ENCODE assay signal across 1 cellular context in the genomic region with DNA sequence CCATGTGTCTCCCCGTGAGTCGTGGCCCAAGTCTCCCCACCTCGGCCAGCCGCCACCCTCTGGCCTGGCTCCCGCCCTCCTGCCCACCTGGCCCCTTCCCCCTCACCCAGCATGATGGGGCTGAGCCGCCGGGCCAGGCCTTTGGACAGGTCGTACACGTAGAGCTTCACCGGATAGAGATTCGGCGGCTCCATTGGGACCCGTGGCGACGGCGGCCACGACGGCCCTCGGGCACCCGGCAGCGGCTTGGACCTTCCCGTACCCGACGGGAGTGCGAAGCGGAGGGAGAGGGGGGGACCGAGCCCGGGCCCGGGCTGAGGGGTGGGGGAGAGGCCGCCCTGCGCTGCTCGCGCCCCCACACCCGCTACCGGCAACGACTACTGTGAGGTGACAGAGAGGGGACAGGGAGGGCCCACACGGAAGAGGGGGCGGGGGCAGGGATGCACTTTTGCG.
A peak's percentile ranks its signal among the peaks of the same experiment; 100 is the strongest.
TF ChIP-seq lines count a peak whose summit lies in the region.

TSS of gene DESI1 (minus strand) at position 398 of the 453 bp plus-strand sequence. CDS start at position 194, 204 bp downstream.

TF ChIP-seq in HepG2, 621 proteins besides CTCF, POLR2A, EP300 and RAD21 (continued from another document and continues in another):
- TF ChIP-seq, protein P1, sequence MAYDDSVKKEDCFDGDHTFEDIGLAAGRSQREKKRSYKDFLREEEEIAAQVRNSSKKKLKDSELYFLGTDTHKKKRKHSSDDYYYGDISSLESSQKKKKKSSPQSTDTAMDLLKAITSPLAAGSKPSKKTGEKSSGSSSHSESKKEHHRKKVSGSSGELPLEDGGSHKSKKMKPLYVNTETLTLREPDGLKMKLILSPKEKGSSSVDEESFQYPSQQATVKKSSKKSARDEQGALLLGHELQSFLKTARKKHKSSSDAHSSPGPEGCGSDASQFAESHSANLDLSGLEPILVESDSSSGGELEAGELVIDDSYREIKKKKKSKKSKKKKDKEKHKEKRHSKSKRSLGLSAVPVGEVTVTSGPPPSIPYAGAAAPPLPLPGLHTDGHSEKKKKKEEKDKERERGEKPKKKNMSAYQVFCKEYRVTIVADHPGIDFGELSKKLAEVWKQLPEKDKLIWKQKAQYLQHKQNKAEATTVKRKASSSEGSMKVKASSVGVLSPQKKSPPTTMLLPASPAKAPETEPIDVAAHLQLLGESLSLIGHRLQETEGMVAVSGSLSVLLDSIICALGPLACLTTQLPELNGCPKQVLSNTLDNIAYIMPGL (CRISPR knock-in tag; IDR thresholded peaks at IDR 0.05; ENCODE audit: borderline replicate concordance in 1 of 2, low read depth in 1 of 2), result peak in 1 of 2 experiments; percentile 52; a peak in 1 of 4 replicates
- no peak for TF ChIP-seq CENPBD1 (CRISPR knock-in tag; IDR thresholded peaks at IDR 0.05; ENCODE audit: borderline replicate concordance, low read depth)
- 0 out of 2 replicates have a peak, but pooled peaks have one; percentile 54 for TF ChIP-seq ZNF230 (CRISPR knock-in tag; IDR thresholded peaks at IDR 0.05)
- TF ChIP-seq GZF1 (CRISPR knock-in tag; IDR thresholded peaks at IDR 0.05), result no peak
- no peak for TF ChIP-seq RBAK (CRISPR knock-in tag; IDR thresholded peaks at IDR 0.05)
- no peak for TF ChIP-seq TIGD3 (CRISPR knock-in tag; IDR thresholded peaks at IDR 0.05; ENCODE audit: borderline replicate concordance)
- peak; percentile 33; the same call in 1 of the 2 replicates for TF ChIP-seq PRDM10 (CRISPR knock-in tag; IDR thresholded peaks at IDR 0.05; ENCODE audit: low read depth)
- TF ChIP-seq CREBL2 (CRISPR knock-in tag; IDR thresholded peaks at IDR 0.05; ENCODE audit: borderline replicate concordance), result no peak
- no peak for TF ChIP-seq MAFK (conservative IDR thresholded peaks at IDR 0.05 in 1 of 2, IDR thresholded peaks at IDR 0.05 in 1 of 2; ENCODE audit: low read length in 2 of 2)
- TF ChIP-seq MAFF (IDR thresholded peaks at IDR 0.05; ENCODE audit: low read depth, low read length), result no peak
- no peak for TF ChIP-seq ZNF143 (CRISPR knock-in tag; IDR thresholded peaks at IDR 0.05)
- no peak for TF ChIP-seq ZSCAN12 (CRISPR knock-in tag; IDR thresholded peaks at IDR 0.05)
- TF ChIP-seq KLF13 (CRISPR knock-in tag; IDR thresholded peaks at IDR 0.05), result peak; percentile 28; the same call in 1 of the 2 replicates
- TF ChIP-seq, protein P2, sequence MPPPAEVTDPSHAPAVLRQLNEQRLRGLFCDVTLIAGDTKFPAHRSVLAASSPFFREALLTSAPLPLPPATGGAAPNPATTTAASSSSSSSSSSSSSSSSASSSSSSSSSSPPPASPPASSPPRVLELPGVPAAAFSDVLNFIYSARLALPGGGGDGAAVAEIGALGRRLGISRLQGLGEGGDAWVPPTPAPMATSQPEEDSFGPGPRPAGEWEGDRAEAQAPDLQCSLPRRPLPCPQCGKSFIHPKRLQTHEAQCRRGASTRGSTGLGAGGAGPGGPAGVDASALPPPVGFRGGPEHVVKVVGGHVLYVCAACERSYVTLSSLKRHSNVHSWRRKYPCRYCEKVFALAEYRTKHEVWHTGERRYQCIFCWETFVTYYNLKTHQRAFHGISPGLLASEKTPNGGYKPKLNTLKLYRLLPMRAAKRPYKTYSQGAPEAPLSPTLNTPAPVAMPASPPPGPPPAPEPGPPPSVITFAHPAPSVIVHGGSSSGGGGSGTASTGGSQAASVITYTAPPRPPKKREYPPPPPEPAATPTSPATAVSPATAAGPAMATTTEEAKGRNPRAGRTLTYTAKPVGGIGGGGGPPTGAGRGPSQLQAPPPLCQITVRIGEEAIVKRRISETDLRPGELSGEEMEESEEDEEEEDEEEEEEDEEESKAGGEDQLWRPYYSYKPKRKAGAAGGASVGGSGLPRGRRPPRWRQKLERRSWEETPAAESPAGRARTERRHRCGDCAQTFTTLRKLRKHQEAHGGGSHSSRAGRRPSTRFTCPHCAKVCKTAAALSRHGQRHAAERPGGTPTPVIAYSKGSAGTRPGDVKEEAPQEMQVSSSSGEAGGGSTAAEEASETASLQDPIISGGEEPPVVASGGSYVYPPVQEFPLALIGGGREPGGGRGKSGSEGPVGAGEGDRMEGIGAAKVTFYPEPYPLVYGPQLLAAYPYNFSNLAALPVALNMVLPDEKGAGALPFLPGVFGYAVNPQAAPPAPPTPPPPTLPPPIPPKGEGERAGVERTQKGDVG (CRISPR knock-in tag; IDR thresholded peaks at IDR 0.05; ENCODE audit: borderline replicate concordance), result no peak
- TF ChIP-seq ZNF629 (CRISPR knock-in tag; conservative IDR thresholded peaks at IDR 0.05), result no peak
- TF ChIP-seq TGIF2 (CRISPR knock-in tag; IDR thresholded peaks at IDR 0.05), result peak; percentile 92
- no peak for TF ChIP-seq CC2D1A (CRISPR knock-in tag; IDR thresholded peaks at IDR 0.05)
- TF ChIP-seq, protein P3, sequence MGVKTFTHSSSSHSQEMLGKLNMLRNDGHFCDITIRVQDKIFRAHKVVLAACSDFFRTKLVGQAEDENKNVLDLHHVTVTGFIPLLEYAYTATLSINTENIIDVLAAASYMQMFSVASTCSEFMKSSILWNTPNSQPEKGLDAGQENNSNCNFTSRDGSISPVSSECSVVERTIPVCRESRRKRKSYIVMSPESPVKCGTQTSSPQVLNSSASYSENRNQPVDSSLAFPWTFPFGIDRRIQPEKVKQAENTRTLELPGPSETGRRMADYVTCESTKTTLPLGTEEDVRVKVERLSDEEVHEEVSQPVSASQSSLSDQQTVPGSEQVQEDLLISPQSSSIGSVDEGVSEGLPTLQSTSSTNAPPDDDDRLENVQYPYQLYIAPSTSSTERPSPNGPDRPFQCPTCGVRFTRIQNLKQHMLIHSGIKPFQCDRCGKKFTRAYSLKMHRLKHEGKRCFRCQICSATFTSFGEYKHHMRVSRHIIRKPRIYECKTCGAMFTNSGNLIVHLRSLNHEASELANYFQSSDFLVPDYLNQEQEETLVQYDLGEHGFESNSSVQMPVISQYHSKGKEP (CRISPR knock-in tag; IDR thresholded peaks at IDR 0.05), result no peak
- no peak; the same call in 1 of the 2 replicates for TF ChIP-seq ZFP91 (CRISPR knock-in tag; IDR thresholded peaks at IDR 0.05; ENCODE audit: borderline replicate concordance)
- TF ChIP-seq MEIS2 (CRISPR knock-in tag; IDR thresholded peaks at IDR 0.05), result no peak; the same call in 1 of the 2 replicates
- TF ChIP-seq CENPX (CRISPR knock-in tag; IDR thresholded peaks at IDR 0.05), result no peak
- TF ChIP-seq SOX13 (IDR thresholded peaks at IDR 0.05), result no peak
- TF ChIP-seq SOX13 (CRISPR knock-in tag; conservative IDR thresholded peaks at IDR 0.05 in 1 of 2, IDR thresholded peaks at IDR 0.05 in 1 of 2), result 0 out of 4 replicates have a peak, but pooled peaks of 1 of the 2 experiments have one; percentile 10
- TF ChIP-seq ZNF790 (CRISPR knock-in tag; IDR thresholded peaks at IDR 0.05; ENCODE audit: borderline replicate concordance), result no peak
- no peak for TF ChIP-seq KAT2B (IDR thresholded peaks at IDR 0.05; ENCODE audit: borderline replicate concordance, low read depth, low read length)
- no peak for TF ChIP-seq ZNF556 (CRISPR knock-in tag; IDR thresholded peaks at IDR 0.05; ENCODE audit: borderline replicate concordance)
- TF ChIP-seq, protein P4, sequence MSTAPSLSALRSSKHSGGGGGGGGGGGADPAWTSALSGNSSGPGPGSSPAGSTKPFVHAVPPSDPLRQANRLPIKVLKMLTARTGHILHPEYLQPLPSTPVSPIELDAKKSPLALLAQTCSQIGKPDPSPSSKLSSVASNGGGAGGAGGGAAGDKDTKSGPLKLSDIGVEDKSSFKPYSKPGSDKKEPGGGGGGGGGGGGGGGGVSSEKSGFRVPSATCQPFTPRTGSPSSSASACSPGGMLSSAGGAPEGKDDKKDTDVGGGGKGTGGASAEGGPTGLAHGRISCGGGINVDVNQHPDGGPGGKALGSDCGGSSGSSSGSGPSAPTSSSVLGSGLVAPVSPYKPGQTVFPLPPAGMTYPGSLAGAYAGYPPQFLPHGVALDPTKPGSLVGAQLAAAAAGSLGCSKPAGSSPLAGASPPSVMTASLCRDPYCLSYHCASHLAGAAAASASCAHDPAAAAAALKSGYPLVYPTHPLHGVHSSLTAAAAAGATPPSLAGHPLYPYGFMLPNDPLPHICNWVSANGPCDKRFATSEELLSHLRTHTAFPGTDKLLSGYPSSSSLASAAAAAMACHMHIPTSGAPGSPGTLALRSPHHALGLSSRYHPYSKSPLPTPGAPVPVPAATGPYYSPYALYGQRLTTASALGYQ (CRISPR knock-in tag; IDR thresholded peaks at IDR 0.05), result no peak
- TF ChIP-seq ZNF414 (CRISPR knock-in tag; IDR thresholded peaks at IDR 0.05), result no peak
- no peak for TF ChIP-seq AKAP8 (CRISPR knock-in tag; IDR thresholded peaks at IDR 0.05)
- no peak for TF ChIP-seq NFIB (CRISPR knock-in tag; IDR thresholded peaks at IDR 0.05; ENCODE audit: borderline replicate concordance)
- no peak for TF ChIP-seq ETV5 (CRISPR knock-in tag; IDR thresholded peaks at IDR 0.05; ENCODE audit: borderline replicate concordance)
- no peak for TF ChIP-seq ZNF441 (CRISPR knock-in tag; IDR thresholded peaks at IDR 0.05; ENCODE audit: borderline replicate concordance)
- TF ChIP-seq NPAS2 (CRISPR knock-in tag; IDR thresholded peaks at IDR 0.05; ENCODE audit: borderline replicate concordance), result no peak
- TF ChIP-seq PLRG1 (conservative IDR thresholded peaks at IDR 0.05), result no peak
- TF ChIP-seq, protein P5, sequence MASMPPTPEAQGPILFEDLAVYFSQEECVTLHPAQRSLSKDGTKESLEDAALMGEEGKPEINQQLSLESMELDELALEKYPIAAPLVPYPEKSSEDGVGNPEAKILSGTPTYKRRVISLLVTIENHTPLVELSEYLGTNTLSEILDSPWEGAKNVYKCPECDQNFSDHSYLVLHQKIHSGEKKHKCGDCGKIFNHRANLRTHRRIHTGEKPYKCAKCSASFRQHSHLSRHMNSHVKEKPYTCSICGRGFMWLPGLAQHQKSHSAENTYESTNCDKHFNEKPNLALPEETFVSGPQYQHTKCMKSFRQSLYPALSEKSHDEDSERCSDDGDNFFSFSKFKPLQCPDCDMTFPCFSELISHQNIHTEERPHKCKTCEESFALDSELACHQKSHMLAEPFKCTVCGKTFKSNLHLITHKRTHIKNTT (CRISPR knock-in tag; IDR thresholded peaks at IDR 0.05), result no peak
- TF ChIP-seq ZFP36L2 (CRISPR knock-in tag; IDR thresholded peaks at IDR 0.05), result no peak
